8 cellular contexts compared by ENCODE assay signal in the genomic region with DNA sequence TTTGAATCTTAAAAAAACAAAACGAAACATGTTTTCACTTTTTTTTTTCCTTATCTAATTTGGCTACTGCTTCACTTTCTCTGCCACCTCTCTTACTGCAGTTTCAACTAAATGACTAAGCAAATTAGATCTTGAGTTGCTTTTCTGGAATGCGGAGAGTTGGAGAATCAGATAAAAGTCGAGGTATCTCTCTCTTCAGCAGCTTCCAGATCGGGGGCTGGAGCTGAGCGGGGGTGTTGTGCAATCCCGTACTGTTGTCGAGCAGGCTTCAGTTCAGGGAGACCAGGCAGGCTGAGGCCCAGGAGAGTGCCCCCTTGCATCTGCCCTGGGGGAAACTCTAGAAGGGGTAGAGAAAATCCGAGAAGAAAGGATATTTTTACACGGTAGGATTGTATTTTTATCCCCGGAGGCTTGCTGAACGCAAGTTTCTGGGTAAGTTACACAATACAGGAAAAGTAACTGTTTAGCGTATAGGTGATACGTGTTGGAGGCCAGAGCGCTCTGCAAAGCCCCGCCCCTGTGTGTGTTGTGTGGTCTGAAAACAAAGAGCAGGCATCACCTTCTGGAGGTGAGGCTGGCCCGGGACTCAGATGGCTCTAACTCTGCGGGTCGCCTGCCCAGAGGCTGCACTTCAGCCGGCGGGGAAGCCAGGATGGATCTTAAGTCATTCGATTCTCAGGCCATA.
DNase-seq lines count a peak whose midpoint lies in the region; ATAC-seq, FAIRE-seq and TF ChIP-seq lines count a peak whose summit lies in the region.

No MANE protein-coding gene starts in this region.

- TF ChIP-seq EP300 in HepG2 (IDR thresholded peaks at IDR 0.05; ENCODE audit: low read depth in 2 of 2, low read length in 2 of 2) (no peak), HepG2 (CRISPR knock-in tag; IDR thresholded peaks at IDR 0.05; ENCODE audit: borderline replicate concordance) (no peak)

- H3K4me1 Mint-ChIP-seq in T-helper 17 cell, result peaks cover 31% of the 10 kb centered on the region
- H3K4me1 Mint-ChIP-seq in stimulated activated effector memory CD8-positive, alpha-beta T cell treated with anti-CD3 and anti-CD28 coated beads, Interleukin-12 subunit alpha, Interleukin-12 subunit beta, amount 100 ng/mL, for 72 hours, result peaks cover 38% of the 10 kb centered on the region

- no peaks in the 10 kb centered on the region for H3K79me2 ChIP-seq in HepG2 (ENCODE audit: insufficient read depth, low read length)

- H3K36me3 ChIP-seq in HepG2 (replicated peaks in 1 of 2; ENCODE audit: control insufficient read depth in 1 of 2, insufficient read depth in 2 of 2, low read length in 2 of 2), result no peaks in the 10 kb centered on the region

- no peak for TF ChIP-seq RAD21 in HepG2 (CRISPR knock-in tag; IDR thresholded peaks at IDR 0.05)

- no peak overlapping the region for H3K9ac ChIP-seq in HepG2 (ENCODE audit: insufficient read depth, low read depth, low read length)

- H3K4me3 ChIP-seq in astrocyte of the spinal cord (ENCODE audit: low read depth, low read length) (no peak overlapping the region), HepG2 (replicated peaks in 1 of 3; ENCODE audit: insufficient read depth in 1 of 3, low read depth in 2 of 3, low read length in 3 of 3) (peak overlapping the region; percentile 32 to 56 (median 48))

- in situ Hi-C loops in astrocyte of the spinal cord (cut with HindIII; ENCODE audit: low sequenced_read_pairs) (no loop called here), HepG2 (cut with HindIII; ENCODE audit: extremely low pct_ligation_motif_present, low pct_unique_long_range_greater_than_20kb) (no loop called here)

- no peak for TF ChIP-seq POLR2A in HepG2 (IDR thresholded peaks at IDR 0.05; ENCODE audit: insufficient read depth in 1 of 2, low read depth in 2 of 2, low read length in 2 of 2)

- POLR2A ChIA-PET in HepG2 (lab: Yijun Ruan, JAX), result no interaction called here

- peak overlapping the region; percentile 67 for H3K4me2 ChIP-seq in HepG2 (ENCODE audit: low read depth, low read length)

- FAIRE-seq in HepG2 (lab: Jason Lieb, UNC), result peak; percentile 36

- no peaks in the 10 kb centered on the region for H3K9me3 Mint-ChIP-seq in stimulated activated effector memory CD8-positive, alpha-beta T cell treated with anti-CD3 and anti-CD28 coated beads, Interleukin-12 subunit alpha, Interleukin-12 subunit beta, amount 100 ng/mL, for 72 hours

- ATAC-seq in T-helper 17 cell (peak; percentile 92), HepG2 (peak; percentile 90)
- ATAC-seq in stimulated activated effector memory CD8-positive, alpha-beta T cell treated with anti-CD3 and anti-CD28 coated beads, Interleukin-12 subunit alpha, Interleukin-12 subunit beta, amount 100 ng/mL, for 72 hours, result peak; percentile 88

- H3K27me3 Mint-ChIP-seq in T-helper 17 cell, result no peaks in the 10 kb centered on the region

- no peak overlapping the region for H3K27ac ChIP-seq in HepG2 (ENCODE audit: extremely low read length, insufficient read depth, low read length)

- no peak overlapping the region for H2AFZ ChIP-seq in HepG2 (ENCODE audit: low read length)

- no peaks in the 10 kb centered on the region for H3K36me3 Mint-ChIP-seq in T-helper 17 cell (ENCODE audit: low read depth)
- H3K36me3 Mint-ChIP-seq in stimulated activated effector memory CD8-positive, alpha-beta T cell treated with anti-CD3 and anti-CD28 coated beads, Interleukin-12 subunit alpha, Interleukin-12 subunit beta, amount 100 ng/mL, for 72 hours, result no peaks in the 10 kb centered on the region

- CTCF ChIA-PET in HepG2 (lab: Yijun Ruan, JAX; ENCODE audit: low intra/inter-chr PET ratio, low total read pairs), result no interaction called here

- DNase-seq in ELF-1 (ENCODE audit: low read depth, low spot score), result peak; percentile 93
- DNase-seq in T-helper 17 cell, result peak; percentile 46 to 51 (median 48)
- peak; percentile 40 for DNase-seq in astrocyte of the spinal cord (ENCODE audit: low read depth, low spot score)
- DNase-seq in HepG2 (ENCODE audit: low spot score), result peak; percentile 55
- peak; percentile 25 to 67 for DNase-seq in stimulated activated effector memory CD8-positive, alpha-beta T cell treated with anti-CD3 and anti-CD28 coated beads, Interleukin-12 subunit alpha, Interleukin-12 subunit beta, amount 100 ng/mL, for 72 hours (ENCODE audit: low spot score in 2 of 2)
- DNase-seq in dermis blood vessel endothelial cell, result no peak
- no peak for DNase-seq in SHP77 treated with DMSO at 0.1 percent for 48 hours (lab: John Stamatoyannopoulos, UW)
- DNase-seq in hippocampal formation (lab: John Stamatoyannopoulos, UW), result no peak

- WGBS in HepG2 (ENCODE audit: low lambda C conversion rate), result 4% methylated on average over 21 of the region's 21 CpGs

- H3K9me3 ChIP-seq in T-helper 17 cell (ENCODE audit: control insufficient read depth, low read length, poor library complexity, severe bottlenecking) (no peaks in the 10 kb centered on the region), HepG2 (ENCODE audit: low read length) (no peaks in the 10 kb centered on the region)

- H3K27me3 ChIP-seq in HepG2 (ENCODE audit: control insufficient read depth in 1 of 2, insufficient read depth in 2 of 2, low read length in 2 of 2), result peaks cover 0 to 14% of the 10 kb centered on the region in 2 experiments; a peak in 3 of 5 replicates

- no TSS peak for BruUV-seq in HepG2 (replicated peaks; lab: Mats Ljungman, UMichigan)

- H4K20me1 ChIP-seq in HepG2 (ENCODE audit: insufficient read depth, low read length), result no peaks in the 10 kb centered on the region

- H3K4me1 ChIP-seq in HepG2 (ENCODE audit: insufficient read depth, low read length), result no peaks in the 10 kb centered on the region

- H3K4me3 Mint-ChIP-seq in T-helper 17 cell, result peak overlapping the region; percentile 90
- peak overlapping the region; percentile 68 for H3K4me3 Mint-ChIP-seq in stimulated activated effector memory CD8-positive, alpha-beta T cell treated with anti-CD3 and anti-CD28 coated beads, Interleukin-12 subunit alpha, Interleukin-12 subunit beta, amount 100 ng/mL, for 72 hours

- intact Hi-C loops in HepG2 (cut with micrococcal nuclease; ENCODE audit: unreplicated experiment), result no loop called here

- H3K27ac Mint-ChIP-seq in T-helper 17 cell, result peak overlapping the region; percentile 92
- H3K27ac Mint-ChIP-seq in stimulated activated effector memory CD8-positive, alpha-beta T cell treated with anti-CD3 and anti-CD28 coated beads, Interleukin-12 subunit alpha, Interleukin-12 subunit beta, amount 100 ng/mL, for 72 hours, result peak overlapping the region; percentile 82

- TF ChIP-seq CTCF in astrocyte of the spinal cord (IDR thresholded peaks at IDR 0.05; ENCODE audit: low read depth, low read length) (no peak), HepG2 (CRISPR knock-in tag; IDR thresholded peaks at IDR 0.05) (peak; percentile 22; the same call in 1 of the 2 replicates)

TF ChIP-seq in HepG2, 621 proteins besides CTCF, POLR2A, EP300 and RAD21 (continues in another document):
- TF ChIP-seq, protein P1, sequence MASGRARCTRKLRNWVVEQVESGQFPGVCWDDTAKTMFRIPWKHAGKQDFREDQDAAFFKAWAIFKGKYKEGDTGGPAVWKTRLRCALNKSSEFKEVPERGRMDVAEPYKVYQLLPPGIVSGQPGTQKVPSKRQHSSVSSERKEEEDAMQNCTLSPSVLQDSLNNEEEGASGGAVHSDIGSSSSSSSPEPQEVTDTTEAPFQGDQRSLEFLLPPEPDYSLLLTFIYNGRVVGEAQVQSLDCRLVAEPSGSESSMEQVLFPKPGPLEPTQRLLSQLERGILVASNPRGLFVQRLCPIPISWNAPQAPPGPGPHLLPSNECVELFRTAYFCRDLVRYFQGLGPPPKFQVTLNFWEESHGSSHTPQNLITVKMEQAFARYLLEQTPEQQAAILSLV (CRISPR knock-in tag; IDR thresholded peaks at IDR 0.05; ENCODE audit: borderline replicate concordance), result no peak
- TF ChIP-seq RFXAP (CRISPR knock-in tag; IDR thresholded peaks at IDR 0.05; ENCODE audit: borderline replicate concordance) (0 out of 2 replicates have a peak, but pooled peaks have one; percentile 46), ZKSCAN8 (CRISPR knock-in tag; IDR thresholded peaks at IDR 0.05; ENCODE audit: borderline replicate concordance) (no peak), ZNF292 (CRISPR knock-in tag; IDR thresholded peaks at IDR 0.05; ENCODE audit: borderline replicate concordance, low read depth) (peak; percentile 64; the same call in 1 of the 2 replicates), ZNF451 (CRISPR knock-in tag; IDR thresholded peaks at IDR 0.05) (no peak), CEBPB (IDR thresholded peaks at IDR 0.05; ENCODE audit: borderline replicate concordance, low read depth, low read length) (peak; percentile 95)
- TF ChIP-seq, protein P2, sequence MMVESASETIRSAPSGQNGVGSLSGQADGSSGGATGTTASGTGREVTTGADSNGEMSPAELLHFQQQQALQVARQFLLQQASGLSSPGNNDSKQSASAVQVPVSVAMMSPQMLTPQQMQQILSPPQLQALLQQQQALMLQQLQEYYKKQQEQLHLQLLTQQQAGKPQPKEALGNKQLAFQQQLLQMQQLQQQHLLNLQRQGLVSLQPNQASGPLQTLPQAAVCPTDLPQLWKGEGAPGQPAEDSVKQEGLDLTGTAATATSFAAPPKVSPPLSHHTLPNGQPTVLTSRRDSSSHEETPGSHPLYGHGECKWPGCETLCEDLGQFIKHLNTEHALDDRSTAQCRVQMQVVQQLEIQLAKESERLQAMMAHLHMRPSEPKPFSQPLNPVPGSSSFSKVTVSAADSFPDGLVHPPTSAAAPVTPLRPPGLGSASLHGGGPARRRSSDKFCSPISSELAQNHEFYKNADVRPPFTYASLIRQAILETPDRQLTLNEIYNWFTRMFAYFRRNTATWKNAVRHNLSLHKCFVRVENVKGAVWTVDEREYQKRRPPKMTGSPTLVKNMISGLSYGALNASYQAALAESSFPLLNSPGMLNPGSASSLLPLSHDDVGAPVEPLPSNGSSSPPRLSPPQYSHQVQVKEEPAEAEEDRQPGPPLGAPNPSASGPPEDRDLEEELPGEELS (CRISPR knock-in tag; IDR thresholded peaks at IDR 0.05), result 0 out of 2 replicates have a peak, but pooled peaks have one; percentile 12
- TF ChIP-seq, protein P3, sequence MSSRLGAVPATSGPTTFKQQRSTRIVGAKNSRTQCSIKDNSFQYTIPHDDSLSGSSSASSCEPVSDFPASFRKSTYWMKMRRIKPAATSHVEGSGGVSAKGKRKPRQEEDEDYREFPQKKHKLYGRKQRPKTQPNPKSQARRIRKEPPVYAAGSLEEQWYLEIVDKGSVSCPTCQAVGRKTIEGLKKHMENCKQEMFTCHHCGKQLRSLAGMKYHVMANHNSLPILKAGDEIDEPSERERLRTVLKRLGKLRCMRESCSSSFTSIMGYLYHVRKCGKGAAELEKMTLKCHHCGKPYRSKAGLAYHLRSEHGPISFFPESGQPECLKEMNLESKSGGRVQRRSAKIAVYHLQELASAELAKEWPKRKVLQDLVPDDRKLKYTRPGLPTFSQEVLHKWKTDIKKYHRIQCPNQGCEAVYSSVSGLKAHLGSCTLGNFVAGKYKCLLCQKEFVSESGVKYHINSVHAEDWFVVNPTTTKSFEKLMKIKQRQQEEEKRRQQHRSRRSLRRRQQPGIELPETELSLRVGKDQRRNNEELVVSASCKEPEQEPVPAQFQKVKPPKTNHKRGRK (CRISPR knock-in tag; IDR thresholded peaks at IDR 0.05), result no peak

Comparison
In these comparisons a context has a peak if more than half of its experiments do, and no peak if none do; other contexts are left out.
1. DNase-seq: peak in ELF-1 (single experiment), T-helper 17 cell (3 of 3), astrocyte of the spinal cord (single experiment), HepG2 (single experiment) and stimulated activated effector memory CD8-positive, alpha-beta T cell treated with anti-CD3 and anti-CD28 coated beads, Interleukin-12 subunit alpha, Interleukin-12 subunit beta, amount 100 ng/mL, for 72 hours (2 of 2); none in dermis blood vessel endothelial cell (single experiment), SHP77 treated with DMSO at 0.1 percent for 48 hours (single experiment) and hippocampal formation (0 of 2).
2. Peak in every context shown above with its lines, with median percentiles within 50 percentile points of each other: ATAC-seq.